Comparison of ENCODE assay signal across 1 cellular context in the genomic region with DNA sequence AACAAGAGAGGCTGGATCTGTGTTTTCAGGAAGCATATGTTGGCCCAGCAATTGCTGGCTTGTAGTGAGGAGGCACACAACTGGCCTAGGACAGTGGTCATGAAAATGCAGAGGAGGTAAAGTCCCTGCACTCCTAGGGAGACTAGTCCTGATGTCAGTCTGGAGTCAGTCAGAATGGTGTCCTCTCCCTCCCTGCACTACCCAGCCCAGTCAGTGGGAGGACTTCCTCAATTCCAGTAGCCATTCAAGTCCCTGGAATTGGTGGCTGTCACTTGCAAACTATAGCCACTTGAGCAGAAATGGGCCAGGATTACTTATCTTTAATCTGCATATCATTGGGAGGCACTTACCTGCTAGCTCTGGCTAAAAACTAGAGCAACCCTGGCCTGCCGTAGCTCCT.
TF ChIP-seq lines count a peak whose summit lies in the region.

No MANE protein-coding gene starts in this region.

TF ChIP-seq in HepG2, 621 proteins besides CTCF, POLR2A, EP300 and RAD21:
- no peak for TF ChIP-seq ZNF746 (CRISPR knock-in tag; IDR thresholded peaks at IDR 0.05)
- no peak for TF ChIP-seq BORCS8-MEF2B (CRISPR knock-in tag; IDR thresholded peaks at IDR 0.05)
- TF ChIP-seq ISL2 (CRISPR knock-in tag; IDR thresholded peaks at IDR 0.05) = no peak
- no peak for TF ChIP-seq TBP (CRISPR knock-in tag; IDR thresholded peaks at IDR 0.05)
- TF ChIP-seq, protein P1, sequence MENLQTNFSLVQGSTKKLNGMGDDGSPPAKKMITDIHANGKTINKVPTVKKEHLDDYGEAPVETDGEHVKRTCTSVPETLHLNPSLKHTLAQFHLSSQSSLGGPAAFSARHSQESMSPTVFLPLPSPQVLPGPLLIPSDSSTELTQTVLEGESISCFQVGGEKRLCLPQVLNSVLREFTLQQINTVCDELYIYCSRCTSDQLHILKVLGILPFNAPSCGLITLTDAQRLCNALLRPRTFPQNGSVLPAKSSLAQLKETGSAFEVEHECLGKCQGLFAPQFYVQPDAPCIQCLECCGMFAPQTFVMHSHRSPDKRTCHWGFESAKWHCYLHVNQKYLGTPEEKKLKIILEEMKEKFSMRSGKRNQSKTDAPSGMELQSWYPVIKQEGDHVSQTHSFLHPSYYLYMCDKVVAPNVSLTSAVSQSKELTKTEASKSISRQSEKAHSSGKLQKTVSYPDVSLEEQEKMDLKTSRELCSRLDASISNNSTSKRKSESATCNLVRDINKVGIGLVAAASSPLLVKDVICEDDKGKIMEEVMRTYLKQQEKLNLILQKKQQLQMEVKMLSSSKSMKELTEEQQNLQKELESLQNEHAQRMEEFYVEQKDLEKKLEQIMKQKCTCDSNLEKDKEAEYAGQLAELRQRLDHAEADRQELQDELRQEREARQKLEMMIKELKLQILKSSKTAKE (CRISPR knock-in tag; IDR thresholded peaks at IDR 0.05; ENCODE audit: borderline replicate concordance) = no peak
- TF ChIP-seq ZNF317 (CRISPR knock-in tag; IDR thresholded peaks at IDR 0.05) = no peak
- TF ChIP-seq, protein P2, sequence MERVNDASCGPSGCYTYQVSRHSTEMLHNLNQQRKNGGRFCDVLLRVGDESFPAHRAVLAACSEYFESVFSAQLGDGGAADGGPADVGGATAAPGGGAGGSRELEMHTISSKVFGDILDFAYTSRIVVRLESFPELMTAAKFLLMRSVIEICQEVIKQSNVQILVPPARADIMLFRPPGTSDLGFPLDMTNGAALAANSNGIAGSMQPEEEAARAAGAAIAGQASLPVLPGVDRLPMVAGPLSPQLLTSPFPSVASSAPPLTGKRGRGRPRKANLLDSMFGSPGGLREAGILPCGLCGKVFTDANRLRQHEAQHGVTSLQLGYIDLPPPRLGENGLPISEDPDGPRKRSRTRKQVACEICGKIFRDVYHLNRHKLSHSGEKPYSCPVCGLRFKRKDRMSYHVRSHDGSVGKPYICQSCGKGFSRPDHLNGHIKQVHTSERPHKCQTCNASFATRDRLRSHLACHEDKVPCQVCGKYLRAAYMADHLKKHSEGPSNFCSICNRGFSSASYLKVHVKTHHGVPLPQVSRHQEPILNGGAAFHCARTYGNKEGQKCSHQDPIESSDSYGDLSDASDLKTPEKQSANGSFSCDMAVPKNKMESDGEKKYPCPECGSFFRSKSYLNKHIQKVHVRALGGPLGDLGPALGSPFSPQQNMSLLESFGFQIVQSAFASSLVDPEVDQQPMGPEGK (CRISPR knock-in tag; IDR thresholded peaks at IDR 0.05) = no peak
- TF ChIP-seq, protein P3, sequence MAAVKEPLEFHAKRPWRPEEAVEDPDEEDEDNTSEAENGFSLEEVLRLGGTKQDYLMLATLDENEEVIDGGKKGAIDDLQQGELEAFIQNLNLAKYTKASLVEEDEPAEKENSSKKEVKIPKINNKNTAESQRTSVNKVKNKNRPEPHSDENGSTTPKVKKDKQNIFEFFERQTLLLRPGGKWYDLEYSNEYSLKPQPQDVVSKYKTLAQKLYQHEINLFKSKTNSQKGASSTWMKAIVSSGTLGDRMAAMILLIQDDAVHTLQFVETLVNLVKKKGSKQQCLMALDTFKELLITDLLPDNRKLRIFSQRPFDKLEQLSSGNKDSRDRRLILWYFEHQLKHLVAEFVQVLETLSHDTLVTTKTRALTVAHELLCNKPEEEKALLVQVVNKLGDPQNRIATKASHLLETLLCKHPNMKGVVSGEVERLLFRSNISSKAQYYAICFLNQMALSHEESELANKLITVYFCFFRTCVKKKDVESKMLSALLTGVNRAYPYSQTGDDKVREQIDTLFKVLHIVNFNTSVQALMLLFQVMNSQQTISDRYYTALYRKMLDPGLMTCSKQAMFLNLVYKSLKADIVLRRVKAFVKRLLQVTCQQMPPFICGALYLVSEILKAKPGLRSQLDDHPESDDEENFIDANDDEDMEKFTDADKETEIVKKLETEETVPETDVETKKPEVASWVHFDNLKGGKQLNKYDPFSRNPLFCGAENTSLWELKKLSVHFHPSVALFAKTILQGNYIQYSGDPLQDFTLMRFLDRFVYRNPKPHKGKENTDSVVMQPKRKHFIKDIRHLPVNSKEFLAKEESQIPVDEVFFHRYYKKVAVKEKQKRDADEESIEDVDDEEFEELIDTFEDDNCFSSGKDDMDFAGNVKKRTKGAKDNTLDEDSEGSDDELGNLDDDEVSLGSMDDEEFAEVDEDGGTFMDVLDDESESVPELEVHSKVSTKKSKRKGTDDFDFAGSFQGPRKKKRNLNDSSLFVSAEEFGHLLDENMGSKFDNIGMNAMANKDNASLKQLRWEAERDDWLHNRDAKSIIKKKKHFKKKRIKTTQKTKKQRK (IDR thresholded peaks at IDR 0.05; ENCODE audit: low read length) = no peak
- no peak for TF ChIP-seq ZNF564 (CRISPR knock-in tag; IDR thresholded peaks at IDR 0.05)
- TF ChIP-seq, protein P4, sequence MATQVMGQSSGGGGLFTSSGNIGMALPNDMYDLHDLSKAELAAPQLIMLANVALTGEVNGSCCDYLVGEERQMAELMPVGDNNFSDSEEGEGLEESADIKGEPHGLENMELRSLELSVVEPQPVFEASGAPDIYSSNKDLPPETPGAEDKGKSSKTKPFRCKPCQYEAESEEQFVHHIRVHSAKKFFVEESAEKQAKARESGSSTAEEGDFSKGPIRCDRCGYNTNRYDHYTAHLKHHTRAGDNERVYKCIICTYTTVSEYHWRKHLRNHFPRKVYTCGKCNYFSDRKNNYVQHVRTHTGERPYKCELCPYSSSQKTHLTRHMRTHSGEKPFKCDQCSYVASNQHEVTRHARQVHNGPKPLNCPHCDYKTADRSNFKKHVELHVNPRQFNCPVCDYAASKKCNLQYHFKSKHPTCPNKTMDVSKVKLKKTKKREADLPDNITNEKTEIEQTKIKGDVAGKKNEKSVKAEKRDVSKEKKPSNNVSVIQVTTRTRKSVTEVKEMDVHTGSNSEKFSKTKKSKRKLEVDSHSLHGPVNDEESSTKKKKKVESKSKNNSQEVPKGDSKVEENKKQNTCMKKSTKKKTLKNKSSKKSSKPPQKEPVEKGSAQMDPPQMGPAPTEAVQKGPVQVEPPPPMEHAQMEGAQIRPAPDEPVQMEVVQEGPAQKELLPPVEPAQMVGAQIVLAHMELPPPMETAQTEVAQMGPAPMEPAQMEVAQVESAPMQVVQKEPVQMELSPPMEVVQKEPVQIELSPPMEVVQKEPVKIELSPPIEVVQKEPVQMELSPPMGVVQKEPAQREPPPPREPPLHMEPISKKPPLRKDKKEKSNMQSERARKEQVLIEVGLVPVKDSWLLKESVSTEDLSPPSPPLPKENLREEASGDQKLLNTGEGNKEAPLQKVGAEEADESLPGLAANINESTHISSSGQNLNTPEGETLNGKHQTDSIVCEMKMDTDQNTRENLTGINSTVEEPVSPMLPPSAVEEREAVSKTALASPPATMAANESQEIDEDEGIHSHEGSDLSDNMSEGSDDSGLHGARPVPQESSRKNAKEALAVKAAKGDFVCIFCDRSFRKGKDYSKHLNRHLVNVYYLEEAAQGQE (IDR thresholded peaks at IDR 0.05; ENCODE audit: borderline replicate concordance in 1 of 2, low read depth in 1 of 2, low read length in 2 of 2) = no peak
- no peak for TF ChIP-seq IKZF1 (IDR thresholded peaks at IDR 0.05)
- TF ChIP-seq ZBTB1 (CRISPR knock-in tag; IDR thresholded peaks at IDR 0.05; ENCODE audit: borderline replicate concordance) = no peak
- no peak for TF ChIP-seq ZNF30 (CRISPR knock-in tag; IDR thresholded peaks at IDR 0.05)
- TF ChIP-seq ZNF12 (CRISPR knock-in tag; IDR thresholded peaks at IDR 0.05) = no peak
- no peak for TF ChIP-seq ZMYM2 (CRISPR knock-in tag; IDR thresholded peaks at IDR 0.05)
